29 cellular contexts compared by ENCODE assay signal in the genomic region with DNA sequence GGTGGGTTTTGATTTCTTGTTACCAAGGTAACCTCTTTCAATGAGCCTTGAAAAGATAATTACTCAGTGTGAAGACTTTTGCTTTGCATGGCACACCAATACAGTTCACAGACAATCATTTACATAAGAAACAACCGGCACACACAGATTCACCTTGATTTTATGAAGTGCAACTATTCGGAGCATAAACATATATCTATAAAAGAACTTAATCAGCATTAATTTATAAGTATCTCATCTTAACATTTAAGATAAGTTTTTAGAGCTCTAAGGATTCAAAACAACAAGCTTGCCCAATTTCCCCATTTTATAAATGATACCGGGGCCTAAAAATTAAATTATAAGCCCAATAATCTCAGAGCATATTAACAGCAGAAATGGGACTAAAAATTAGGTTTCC.
"Had no signal": no experiment of that assay in that cellular context is flagged by ENCODE, and none has a peak within 500 bp of the region (broad histone marks: within the 10 kb centered on the region; RNA-seq: fewer than 3 reads in every experiment).

No MANE protein-coding gene starts in this region.

- DNase-seq: immature natural killer cell; kidney; left colon; left lung; lower lobe of right lung; mammary epithelial cell; mesenchymal stem cell; naive thymus-derived CD8-positive, alpha-beta T cell; occipital lobe; psoas muscle; stimulated activated CD4-positive, alpha-beta T cell treated with anti-CD3 and anti-CD28 coated beads, Interleukin-12 subunit alpha, Interleukin-12 subunit beta, amount 100 ng/mL, for 4 hours; stimulated activated CD4-positive, alpha-beta T cell treated with anti-CD3 and anti-CD28 coated beads, Interleukin-15, amount 100 ng/mL, for 24 hours; stimulated activated CD4-positive, alpha-beta T cell treated with anti-CD3 and anti-CD28 coated beads, Interleukin-2, amount 100 ng/mL, for 24 hours; stimulated activated CD4-positive, alpha-beta T cell treated with anti-CD3 and anti-CD28 coated beads, Interleukin-4, amount 100 ng/mL, for 1 hour; stimulated activated naive B cell treated with anti-CD40 and anti-IgM and Interleukin-4, amounts not matched to agents 10 μg/mL and 1 μg/mL and 100 μg/mL, for 72 hours; stimulated activated naive CD8-positive, alpha-beta T cell treated with anti-CD3 and anti-CD28 coated beads, Interleukin-15, Interleukin-2, amounts not matched to agents 100 U/mL and 50 U/mL, for 24 hours; stomach; testis; thyroid gland; transverse colon; upper lobe of left lung had no signal

- H3K4me1 ChIP-seq: left lung, lower lobe of right lung, neural progenitor cell, parathyroid adenoma, psoas muscle, right atrium auricular region, stomach, testis, thyroid gland, transverse colon, upper lobe of left lung, vagina had no signal

- H3K4me2 ChIP-seq: neural progenitor cell had no signal

- H3K9me3 ChIP-seq: lower lobe of right lung, neutrophil, psoas muscle, right atrium auricular region, stomach, testis, thyroid gland, transverse colon, upper lobe of left lung, vagina had no signal

- H3K4me3 ChIP-seq: left lung, lower lobe of right lung, neural progenitor cell, psoas muscle, right atrium auricular region, skin epidermis, stomach, testis, thyroid gland, transverse colon, upper lobe of left lung, vagina had no signal

- H3K27ac ChIP-seq: left lung, lower lobe of right lung, neural progenitor cell, neutrophil, parathyroid adenoma, psoas muscle, right atrium auricular region, skin epidermis, stomach, testis, thyroid gland, transverse colon, upper lobe of left lung, vagina had no signal

- ATAC-seq: left colon; left lung; lower lobe of right lung; naive thymus-derived CD8-positive, alpha-beta T cell; psoas muscle; sciatic nerve; stimulated activated naive B cell treated with anti-CD40 and anti-IgM and Interleukin-4, amounts not matched to agents 10 μg/mL and 1 μg/mL and 100 μg/mL, for 72 hours; stimulated activated naive CD8-positive, alpha-beta T cell treated with anti-CD3 and anti-CD28 coated beads, Interleukin-15, Interleukin-2, amounts not matched to agents 100 U/mL and 50 U/mL, for 24 hours had no signal

- FAIRE-seq: islet of Langerhans, kidney had no signal
